Comparison of ENCODE assay signal across 8 cellular contexts in the genomic region with DNA sequence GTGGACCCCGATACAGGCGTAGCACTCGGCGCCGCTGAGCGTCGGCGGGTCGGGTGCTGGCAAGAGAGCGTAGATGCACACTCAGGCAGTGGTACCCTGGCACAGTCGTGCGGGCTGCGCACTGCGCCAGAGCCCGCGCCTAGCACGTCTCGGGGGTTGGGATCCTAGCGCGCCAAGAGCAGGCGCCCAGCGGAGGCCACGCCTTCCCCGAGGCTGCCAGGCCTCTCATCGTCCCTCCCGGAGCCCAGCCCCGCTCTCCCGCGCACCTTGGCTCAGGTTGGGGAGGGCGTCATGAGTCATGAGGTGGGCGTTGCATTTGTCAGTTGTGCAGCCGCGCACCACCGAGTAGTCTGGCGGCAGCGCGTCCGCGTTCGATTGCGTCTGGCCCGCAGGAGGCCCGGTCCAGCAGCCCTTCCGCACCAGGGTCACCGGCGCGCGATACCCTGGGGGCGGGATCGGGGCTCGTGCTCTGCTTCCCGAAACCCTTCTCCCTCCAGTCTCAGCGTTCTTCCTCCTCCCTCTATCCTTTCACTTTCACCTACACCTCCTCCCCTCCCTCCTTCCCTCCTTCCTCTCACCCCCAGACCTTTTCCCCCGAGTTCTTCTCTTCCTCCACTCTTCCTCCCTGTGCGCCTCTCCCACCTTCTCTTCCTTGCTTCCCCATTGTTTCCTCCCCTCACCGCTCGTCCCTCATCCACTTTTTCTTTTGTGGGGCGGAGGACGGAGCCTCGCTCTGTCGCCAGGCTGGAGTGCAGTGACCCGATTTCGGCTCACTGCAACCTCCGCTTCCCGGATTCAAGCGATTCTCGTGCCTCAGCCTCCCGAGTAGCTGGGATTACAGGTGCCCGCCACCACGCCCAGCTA. TPM values are rescaled to one million over a fixed set of nuclear protein-coding genes. Genes with fewer than 3 reads are reported as not detected.
A peak's percentile ranks its signal among the peaks of the same experiment; 100 is the strongest.
DNase-seq lines count a peak whose midpoint lies in the region; ATAC-seq and TF ChIP-seq lines count a peak whose summit lies in the region.

No MANE protein-coding gene starts in this region.

- H3K27me3 ChIP-seq in body of pancreas, result no peaks in the 10 kb centered on the region
- H3K27me3 ChIP-seq in kidney epithelial cell (ENCODE audit: control insufficient read depth, insufficient read depth, low read length), result peaks cover 2% of the 10 kb centered on the region

- 18 to 38% methylated on average over 34 to 66 of the region's 70 CpGs for WGBS in body of pancreas, 2 donors

- no peaks in the 10 kb centered on the region for H3K9me3 ChIP-seq in body of pancreas

- peaks cover 8% of the 10 kb centered on the region for H3K4me1 ChIP-seq in body of pancreas

- TF ChIP-seq CTCF in body of pancreas (IDR thresholded peaks at IDR 0.05) (no peak), kidney epithelial cell (IDR thresholded peaks at IDR 0.05; ENCODE audit: insufficient read depth, low read length, poor library complexity, severe bottlenecking) (no peak)

- ATAC-seq in body of pancreas, result peak; percentile 71
- no peak for ATAC-seq in GM18873 (IDR thresholded peaks at IDR 0.05; ENCODE audit: low FRiP score, unreplicated experiment)
- no peak for ATAC-seq in GM18517 (IDR thresholded peaks at IDR 0.05; ENCODE audit: unreplicated experiment)

- H3K27ac ChIP-seq in body of pancreas, result no peak overlapping the region

- H3K4me3 ChIP-seq in body of pancreas, result peak overlapping the region in 1 of 2 donors; percentile 19
- peak overlapping the region; percentile 28 for H3K4me3 ChIP-seq in kidney epithelial cell (ENCODE audit: low read depth, low read length)

- DNase-seq in NCI-H748 (lab: John Stamatoyannopoulos, UW; ENCODE audit: unreplicated experiment) (peak; percentile 46), NCI-H748 treated with DMSO at 0.1 percent for 48 hours (lab: John Stamatoyannopoulos, UW) (no peak), T-helper 22 cell (ENCODE audit: low read depth) (peak; percentile 40), body of pancreas (peak; percentile 41 to 53 (median 50)), kidney epithelial cell (ENCODE audit: low read depth) (no peak)
- peak; percentile 66 for DNase-seq in stimulated activated CD4-positive, alpha-beta T cell treated with anti-CD3 and anti-CD28 coated beads, Interleukin-1b, Interleukin-23, amount 100 ng/mL, for 48 hours

- TF ChIP-seq POLR2A in body of pancreas (IDR thresholded peaks at IDR 0.05), result peak in 2 of 3 donors; percentile 31 to 38

- intact Hi-C loops in body of pancreas (cut with DNase I), result no loop called here

- H3K36me3 ChIP-seq in body of pancreas (replicated peaks in 1 of 2; ENCODE audit: insufficient read depth in 1 of 2, low read depth in 2 of 2) (no peaks in the 10 kb centered on the region), kidney epithelial cell (ENCODE audit: control insufficient read depth, insufficient read depth, low read length) (no peaks in the 10 kb centered on the region)

RNA-seq across cellular contexts. Expression of a gene that starts 3.5 kb away (rescaled TPM):
- total RNA-seq in body of pancreas (not detected), kidney epithelial cell (0.41 and 0.63 TPM in 2 replicates)

RNA-seq across cellular contexts. Expression of a gene that starts 18.0 kb away (rescaled TPM):
- total RNA-seq in body of pancreas (1 to 10 TPM in 1 of 2 donors, not detected in 1; 2.9 TPM), kidney epithelial cell (8.8 and 10.8 TPM in 2 replicates)

RNA-seq across cellular contexts. Expression of a gene that starts 28.3 kb away (rescaled TPM):
- total RNA-seq in body of pancreas (1 to 10 TPM; 3.6 to 6.6 TPM), kidney epithelial cell (3.8 and 4.0 TPM in 2 replicates)

RNA-seq across cellular contexts. Expression of a gene that starts 44.0 kb away (rescaled TPM):
- total RNA-seq in body of pancreas, result 10 to 100 TPM in 1 of 2 donors, 1 to 10 TPM in 1; 8.3 to 52.1 TPM
- 22.1 and 27.7 TPM in 2 replicates for total RNA-seq in kidney epithelial cell

Comparison
In these comparisons a context has a peak if more than half of its experiments do, and no peak if none do; other contexts are left out.
1. DNase-seq: peak in NCI-H748 (single experiment), T-helper 22 cell (single experiment), body of pancreas (4 of 4) and stimulated activated CD4-positive, alpha-beta T cell treated with anti-CD3 and anti-CD28 coated beads, Interleukin-1b, Interleukin-23, amount 100 ng/mL, for 48 hours (single experiment); none in NCI-H748 treated with DMSO at 0.1 percent for 48 hours (single experiment) and kidney epithelial cell (single experiment).